1 cellular context compared by ENCODE assay signal in the genomic region with DNA sequence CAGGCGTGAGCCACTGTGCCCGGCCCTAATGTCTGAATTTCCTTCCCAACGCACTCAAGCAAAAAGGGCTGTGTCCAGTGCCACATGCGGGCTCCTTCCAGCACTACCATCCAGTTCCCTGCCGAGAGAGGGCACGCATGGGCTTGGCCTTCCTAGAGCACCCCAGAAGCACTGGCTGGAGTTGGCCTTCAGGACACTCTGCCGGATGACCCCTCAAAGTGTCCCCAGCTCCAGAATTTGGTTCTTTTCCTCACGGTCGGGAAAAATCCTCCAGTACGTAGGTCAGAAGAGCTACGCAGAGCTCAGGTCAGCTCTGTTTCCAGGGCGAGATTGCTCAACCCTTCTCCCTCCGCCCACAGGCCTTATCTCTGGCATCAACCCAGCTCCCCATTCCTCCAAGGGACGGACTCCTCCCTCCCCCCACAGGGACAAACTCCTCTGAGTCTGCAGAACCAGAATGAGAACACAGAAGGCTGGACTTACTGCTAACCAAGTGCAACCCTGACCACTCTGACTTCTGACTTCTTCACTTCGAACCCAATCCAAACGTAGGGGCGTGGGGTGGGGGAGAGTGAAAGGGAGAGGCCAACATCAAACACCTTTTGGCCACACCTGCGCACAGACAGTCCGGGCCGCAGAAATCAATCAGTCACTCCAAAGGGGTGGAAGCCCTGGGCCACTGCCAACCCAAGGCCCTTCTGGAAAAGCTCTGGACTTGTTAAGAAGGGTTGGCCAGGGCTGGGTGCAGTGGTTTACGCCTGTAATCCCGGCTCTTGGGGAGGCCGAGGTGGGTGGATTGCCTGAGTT.
TF ChIP-seq lines count a peak whose summit lies in the region.

No MANE protein-coding gene starts in this region.

TF ChIP-seq in HepG2, 621 proteins besides CTCF, POLR2A, EP300 and RAD21 (continued from another document and continues in another):
- TF ChIP-seq ARNTL (CRISPR knock-in tag; IDR thresholded peaks at IDR 0.05), result peak; percentile 50; the same call in 1 of the 2 replicates
- peak; percentile 1; the same call in 1 of the 2 replicates for TF ChIP-seq ZNF768 (CRISPR knock-in tag; IDR thresholded peaks at IDR 0.05)
- TF ChIP-seq ZMYM2 (CRISPR knock-in tag; IDR thresholded peaks at IDR 0.05), result no peak
- TF ChIP-seq KLF9 (CRISPR knock-in tag; IDR thresholded peaks at IDR 0.05; ENCODE audit: low read depth), result peak; percentile 70; the same call in 1 of the 2 replicates
- peak; percentile 91; the same call in 1 of the 2 replicates for TF ChIP-seq ZNF788 (CRISPR knock-in tag; IDR thresholded peaks at IDR 0.05; ENCODE audit: borderline replicate concordance)
- TF ChIP-seq ZNF552 (CRISPR knock-in tag; IDR thresholded peaks at IDR 0.05; ENCODE audit: borderline replicate concordance), result no peak; the same call in 1 of the 2 replicates
- TF ChIP-seq, protein P1, sequence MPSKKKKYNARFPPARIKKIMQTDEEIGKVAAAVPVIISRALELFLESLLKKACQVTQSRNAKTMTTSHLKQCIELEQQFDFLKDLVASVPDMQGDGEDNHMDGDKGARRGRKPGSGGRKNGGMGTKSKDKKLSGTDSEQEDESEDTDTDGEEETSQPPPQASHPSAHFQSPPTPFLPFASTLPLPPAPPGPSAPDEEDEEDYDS (CRISPR knock-in tag; IDR thresholded peaks at IDR 0.05), result peak; percentile 51
- peak; percentile 87 for TF ChIP-seq GFI1 (CRISPR knock-in tag; IDR thresholded peaks at IDR 0.05; ENCODE audit: borderline replicate concordance)
- TF ChIP-seq, protein P2, sequence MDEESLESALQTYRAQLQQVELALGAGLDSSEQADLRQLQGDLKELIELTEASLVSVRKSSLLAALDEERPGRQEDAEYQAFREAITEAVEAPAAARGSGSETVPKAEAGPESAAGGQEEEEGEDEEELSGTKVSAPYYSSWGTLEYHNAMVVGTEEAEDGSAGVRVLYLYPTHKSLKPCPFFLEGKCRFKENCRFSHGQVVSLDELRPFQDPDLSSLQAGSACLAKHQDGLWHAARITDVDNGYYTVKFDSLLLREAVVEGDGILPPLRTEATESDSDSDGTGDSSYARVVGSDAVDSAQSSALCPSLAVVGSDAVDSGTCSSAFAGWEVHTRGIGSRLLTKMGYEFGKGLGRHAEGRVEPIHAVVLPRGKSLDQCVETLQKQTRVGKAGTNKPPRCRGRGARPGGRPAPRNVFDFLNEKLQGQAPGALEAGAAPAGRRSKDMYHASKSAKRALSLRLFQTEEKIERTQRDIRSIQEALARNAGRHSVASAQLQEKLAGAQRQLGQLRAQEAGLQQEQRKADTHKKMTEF (CRISPR knock-in tag; IDR thresholded peaks at IDR 0.05), result peak; percentile 89; the same call in 1 of the 2 replicates
- TF ChIP-seq ISX (CRISPR knock-in tag; conservative IDR thresholded peaks at IDR 0.05), result 0 out of 2 replicates have a peak, but pooled peaks have one; percentile 48
- TF ChIP-seq NR2F6 (IDR thresholded peaks at IDR 0.05), result peak; percentile 79
- TF ChIP-seq NR2F6 (CRISPR knock-in tag; IDR thresholded peaks at IDR 0.05), result peak; percentile 82
- TF ChIP-seq ZFX (CRISPR knock-in tag; IDR thresholded peaks at IDR 0.05; ENCODE audit: low read depth), result peak; percentile 66
- TF ChIP-seq HNF4G (IDR thresholded peaks at IDR 0.05; ENCODE audit: borderline replicate concordance, low read depth, low read length), result peak; percentile 65; the same call in 1 of the 2 replicates
- TF ChIP-seq HNF4G (CRISPR knock-in tag; IDR thresholded peaks at IDR 0.05; ENCODE audit: borderline replicate concordance, low read depth), result peak; percentile 59; the same call in 1 of the 2 replicates
- peak; percentile 98 for TF ChIP-seq CEBPB (IDR thresholded peaks at IDR 0.05; ENCODE audit: borderline replicate concordance, low read depth, low read length)
- peak; percentile 63; the same call in 1 of the 2 replicates for TF ChIP-seq ZNF776 (CRISPR knock-in tag; IDR thresholded peaks at IDR 0.05)
- TF ChIP-seq, protein P3, sequence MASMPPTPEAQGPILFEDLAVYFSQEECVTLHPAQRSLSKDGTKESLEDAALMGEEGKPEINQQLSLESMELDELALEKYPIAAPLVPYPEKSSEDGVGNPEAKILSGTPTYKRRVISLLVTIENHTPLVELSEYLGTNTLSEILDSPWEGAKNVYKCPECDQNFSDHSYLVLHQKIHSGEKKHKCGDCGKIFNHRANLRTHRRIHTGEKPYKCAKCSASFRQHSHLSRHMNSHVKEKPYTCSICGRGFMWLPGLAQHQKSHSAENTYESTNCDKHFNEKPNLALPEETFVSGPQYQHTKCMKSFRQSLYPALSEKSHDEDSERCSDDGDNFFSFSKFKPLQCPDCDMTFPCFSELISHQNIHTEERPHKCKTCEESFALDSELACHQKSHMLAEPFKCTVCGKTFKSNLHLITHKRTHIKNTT (CRISPR knock-in tag; IDR thresholded peaks at IDR 0.05), result no peak
- peak; percentile 82 for TF ChIP-seq MEF2D (CRISPR knock-in tag; IDR thresholded peaks at IDR 0.05)
- TF ChIP-seq POLR2AphosphoS5 (IDR thresholded peaks at IDR 0.05; ENCODE audit: low read depth, low read length), result peak; percentile 61; the same call in 1 of the 2 replicates
- TF ChIP-seq, protein P4, sequence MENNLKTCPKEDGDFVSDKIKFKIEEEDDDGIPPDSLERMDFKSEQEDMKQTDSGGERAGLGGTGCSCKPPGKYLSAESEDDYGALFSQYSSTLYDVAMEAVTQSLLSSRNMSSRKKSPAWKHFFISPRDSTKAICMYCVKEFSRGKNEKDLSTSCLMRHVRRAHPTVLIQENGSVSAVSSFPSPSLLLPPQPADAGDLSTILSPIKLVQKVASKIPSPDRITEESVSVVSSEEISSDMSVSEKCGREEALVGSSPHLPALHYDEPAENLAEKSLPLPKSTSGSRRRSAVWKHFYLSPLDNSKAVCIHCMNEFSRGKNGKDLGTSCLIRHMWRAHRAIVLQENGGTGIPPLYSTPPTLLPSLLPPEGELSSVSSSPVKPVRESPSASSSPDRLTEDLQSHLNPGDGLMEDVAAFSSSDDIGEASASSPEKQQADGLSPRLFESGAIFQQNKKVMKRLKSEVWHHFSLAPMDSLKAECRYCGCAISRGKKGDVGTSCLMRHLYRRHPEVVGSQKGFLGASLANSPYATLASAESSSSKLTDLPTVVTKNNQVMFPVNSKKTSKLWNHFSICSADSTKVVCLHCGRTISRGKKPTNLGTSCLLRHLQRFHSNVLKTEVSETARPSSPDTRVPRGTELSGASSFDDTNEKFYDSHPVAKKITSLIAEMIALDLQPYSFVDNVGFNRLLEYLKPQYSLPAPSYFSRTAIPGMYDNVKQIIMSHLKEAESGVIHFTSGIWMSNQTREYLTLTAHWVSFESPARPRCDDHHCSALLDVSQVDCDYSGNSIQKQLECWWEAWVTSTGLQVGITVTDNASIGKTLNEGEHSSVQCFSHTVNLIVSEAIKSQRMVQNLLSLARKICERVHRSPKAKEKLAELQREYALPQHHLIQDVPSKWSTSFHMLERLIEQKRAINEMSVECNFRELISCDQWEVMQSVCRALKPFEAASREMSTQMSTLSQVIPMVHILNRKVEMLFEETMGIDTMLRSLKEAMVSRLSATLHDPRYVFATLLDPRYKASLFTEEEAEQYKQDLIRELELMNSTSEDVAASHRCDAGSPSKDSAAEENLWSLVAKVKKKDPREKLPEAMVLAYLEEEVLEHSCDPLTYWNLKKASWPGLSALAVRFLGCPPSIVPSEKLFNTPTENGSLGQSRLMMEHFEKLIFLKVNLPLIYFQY (CRISPR knock-in tag; IDR thresholded peaks at IDR 0.05; ENCODE audit: borderline replicate concordance), result no peak
- TF ChIP-seq, protein P5, sequence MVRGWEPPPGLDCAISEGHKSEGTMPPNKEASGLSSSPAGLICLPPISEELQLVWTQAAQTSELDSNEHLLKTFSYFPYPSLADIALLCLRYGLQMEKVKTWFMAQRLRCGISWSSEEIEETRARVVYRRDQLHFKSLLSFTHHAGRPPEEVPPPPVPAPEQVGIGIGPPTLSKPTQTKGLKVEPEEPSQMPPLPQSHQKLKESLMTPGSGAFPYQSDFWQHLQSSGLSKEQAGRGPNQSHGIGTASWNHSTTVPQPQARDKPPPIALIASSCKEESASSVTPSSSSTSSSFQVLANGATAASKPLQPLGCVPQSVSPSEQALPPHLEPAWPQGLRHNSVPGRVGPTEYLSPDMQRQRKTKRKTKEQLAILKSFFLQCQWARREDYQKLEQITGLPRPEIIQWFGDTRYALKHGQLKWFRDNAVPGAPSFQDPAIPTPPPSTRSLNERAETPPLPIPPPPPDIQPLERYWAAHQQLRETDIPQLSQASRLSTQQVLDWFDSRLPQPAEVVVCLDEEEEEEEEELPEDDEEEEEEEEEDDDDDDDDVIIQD (CRISPR knock-in tag; IDR thresholded peaks at IDR 0.05; ENCODE audit: low read depth), result no peak
- peak; percentile 69; the same call in 1 of the 2 replicates for TF ChIP-seq KLF12 (CRISPR knock-in tag; IDR thresholded peaks at IDR 0.05; ENCODE audit: borderline replicate concordance)
- TF ChIP-seq, protein P6, sequence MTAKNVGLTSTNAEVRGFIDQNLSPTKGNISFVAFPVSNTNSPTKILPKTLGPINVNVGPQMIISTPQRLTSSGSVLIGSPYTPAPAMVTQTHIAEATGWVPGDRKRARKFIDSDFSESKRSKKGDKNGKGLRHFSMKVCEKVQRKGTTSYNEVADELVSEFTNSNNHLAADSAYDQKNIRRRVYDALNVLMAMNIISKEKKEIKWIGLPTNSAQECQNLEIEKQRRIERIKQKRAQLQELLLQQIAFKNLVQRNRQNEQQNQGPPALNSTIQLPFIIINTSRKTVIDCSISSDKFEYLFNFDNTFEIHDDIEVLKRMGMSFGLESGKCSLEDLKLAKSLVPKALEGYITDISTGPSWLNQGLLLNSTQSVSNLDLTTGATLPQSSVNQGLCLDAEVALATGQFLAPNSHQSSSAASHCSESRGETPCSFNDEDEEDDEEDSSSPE (CRISPR knock-in tag; IDR thresholded peaks at IDR 0.05), result peak; percentile 28
- TF ChIP-seq ARID2 (CRISPR knock-in tag; IDR thresholded peaks at IDR 0.05; ENCODE audit: borderline replicate concordance), result no peak
- peak; percentile 48 for TF ChIP-seq AKAP8 (CRISPR knock-in tag; IDR thresholded peaks at IDR 0.05)
- 0 out of 2 replicates have a peak, but pooled peaks have one; percentile 17 for TF ChIP-seq ZNF3 (CRISPR knock-in tag; IDR thresholded peaks at IDR 0.05)
- TF ChIP-seq ZBTB26 (CRISPR knock-in tag; IDR thresholded peaks at IDR 0.05; ENCODE audit: borderline replicate concordance), result peak; percentile 97
- TF ChIP-seq SIX1 (CRISPR knock-in tag; IDR thresholded peaks at IDR 0.05; ENCODE audit: borderline replicate concordance), result peak; percentile 59; the same call in 1 of the 2 replicates
- TF ChIP-seq ZFP36 (IDR thresholded peaks at IDR 0.05; ENCODE audit: borderline replicate concordance, low read depth, low read length, partially characterized antibody), result no peak
- peak; percentile 83; the same call in 1 of the 2 replicates for TF ChIP-seq MED13 (CRISPR knock-in tag; IDR thresholded peaks at IDR 0.05)
- no peak; the same call in 1 of the 2 replicates for TF ChIP-seq ZNF343 (CRISPR knock-in tag; IDR thresholded peaks at IDR 0.05)
- TF ChIP-seq HOXA5 (CRISPR knock-in tag; IDR thresholded peaks at IDR 0.05), result peak; percentile 77
- TF ChIP-seq XBP1 (CRISPR knock-in tag; IDR thresholded peaks at IDR 0.05), result no peak
- TF ChIP-seq ZNF224 (CRISPR knock-in tag; IDR thresholded peaks at IDR 0.05), result no peak
- peak; percentile 81; the same call in 1 of the 2 replicates for TF ChIP-seq ZNF556 (CRISPR knock-in tag; IDR thresholded peaks at IDR 0.05; ENCODE audit: borderline replicate concordance)
- peak; percentile 51; the same call in 1 of the 2 replicates for TF ChIP-seq ELF3 (CRISPR knock-in tag; IDR thresholded peaks at IDR 0.05)
- TF ChIP-seq MTA1 (CRISPR knock-in tag; IDR thresholded peaks at IDR 0.05; ENCODE audit: borderline replicate concordance), result peak; percentile 93
- TF ChIP-seq, protein P7, sequence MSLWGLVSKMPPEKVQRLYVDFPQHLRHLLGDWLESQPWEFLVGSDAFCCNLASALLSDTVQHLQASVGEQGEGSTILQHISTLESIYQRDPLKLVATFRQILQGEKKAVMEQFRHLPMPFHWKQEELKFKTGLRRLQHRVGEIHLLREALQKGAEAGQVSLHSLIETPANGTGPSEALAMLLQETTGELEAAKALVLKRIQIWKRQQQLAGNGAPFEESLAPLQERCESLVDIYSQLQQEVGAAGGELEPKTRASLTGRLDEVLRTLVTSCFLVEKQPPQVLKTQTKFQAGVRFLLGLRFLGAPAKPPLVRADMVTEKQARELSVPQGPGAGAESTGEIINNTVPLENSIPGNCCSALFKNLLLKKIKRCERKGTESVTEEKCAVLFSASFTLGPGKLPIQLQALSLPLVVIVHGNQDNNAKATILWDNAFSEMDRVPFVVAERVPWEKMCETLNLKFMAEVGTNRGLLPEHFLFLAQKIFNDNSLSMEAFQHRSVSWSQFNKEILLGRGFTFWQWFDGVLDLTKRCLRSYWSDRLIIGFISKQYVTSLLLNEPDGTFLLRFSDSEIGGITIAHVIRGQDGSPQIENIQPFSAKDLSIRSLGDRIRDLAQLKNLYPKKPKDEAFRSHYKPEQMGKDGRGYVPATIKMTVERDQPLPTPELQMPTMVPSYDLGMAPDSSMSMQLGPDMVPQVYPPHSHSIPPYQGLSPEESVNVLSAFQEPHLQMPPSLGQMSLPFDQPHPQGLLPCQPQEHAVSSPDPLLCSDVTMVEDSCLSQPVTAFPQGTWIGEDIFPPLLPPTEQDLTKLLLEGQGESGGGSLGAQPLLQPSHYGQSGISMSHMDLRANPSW (CRISPR knock-in tag; IDR thresholded peaks at IDR 0.05; ENCODE audit: borderline replicate concordance), result peak; percentile 87; the same call in 1 of the 2 replicates
- TF ChIP-seq NR2C2 (CRISPR knock-in tag; IDR thresholded peaks at IDR 0.05; ENCODE audit: borderline replicate concordance), result peak; percentile 74; the same call in 1 of the 2 replicates
- peak; percentile 73 for TF ChIP-seq THAP11 (CRISPR knock-in tag; IDR thresholded peaks at IDR 0.05)
- no peak for TF ChIP-seq TAF15 (IDR thresholded peaks at IDR 0.05; ENCODE audit: low read depth, low read length, poor library complexity, severe bottlenecking)
- peak; percentile 38; the same call in 1 of the 2 replicates for TF ChIP-seq MEIS1 (CRISPR knock-in tag; IDR thresholded peaks at IDR 0.05; ENCODE audit: borderline replicate concordance)
- peak; percentile 64; the same call in 1 of the 2 replicates for TF ChIP-seq NAIF1 (CRISPR knock-in tag; IDR thresholded peaks at IDR 0.05; ENCODE audit: borderline replicate concordance)
- peak; percentile 79; the same call in 1 of the 2 replicates for TF ChIP-seq GATA4 (IDR thresholded peaks at IDR 0.05; ENCODE audit: borderline replicate concordance, low read depth)
- TF ChIP-seq ZSCAN29 (CRISPR knock-in tag; conservative IDR thresholded peaks at IDR 0.05), result peak; percentile 86; the same call in 1 of the 2 replicates
- peak; percentile 68 for TF ChIP-seq ZNF501 (CRISPR knock-in tag; IDR thresholded peaks at IDR 0.05)
- peak; percentile 76 for TF ChIP-seq KAT8 (CRISPR knock-in tag; IDR thresholded peaks at IDR 0.05)
- TF ChIP-seq CBX5 (CRISPR knock-in tag; IDR thresholded peaks at IDR 0.05; ENCODE audit: borderline replicate concordance), result peak; percentile 78; the same call in 1 of the 2 replicates
- TF ChIP-seq NFYC (CRISPR knock-in tag; IDR thresholded peaks at IDR 0.05), result 0 out of 2 replicates have a peak, but pooled peaks have one; percentile 34
- 0 out of 2 replicates have a peak, but pooled peaks have one; percentile 51 for TF ChIP-seq MIXL1 (CRISPR knock-in tag; IDR thresholded peaks at IDR 0.05)
